In the genomic region with DNA sequence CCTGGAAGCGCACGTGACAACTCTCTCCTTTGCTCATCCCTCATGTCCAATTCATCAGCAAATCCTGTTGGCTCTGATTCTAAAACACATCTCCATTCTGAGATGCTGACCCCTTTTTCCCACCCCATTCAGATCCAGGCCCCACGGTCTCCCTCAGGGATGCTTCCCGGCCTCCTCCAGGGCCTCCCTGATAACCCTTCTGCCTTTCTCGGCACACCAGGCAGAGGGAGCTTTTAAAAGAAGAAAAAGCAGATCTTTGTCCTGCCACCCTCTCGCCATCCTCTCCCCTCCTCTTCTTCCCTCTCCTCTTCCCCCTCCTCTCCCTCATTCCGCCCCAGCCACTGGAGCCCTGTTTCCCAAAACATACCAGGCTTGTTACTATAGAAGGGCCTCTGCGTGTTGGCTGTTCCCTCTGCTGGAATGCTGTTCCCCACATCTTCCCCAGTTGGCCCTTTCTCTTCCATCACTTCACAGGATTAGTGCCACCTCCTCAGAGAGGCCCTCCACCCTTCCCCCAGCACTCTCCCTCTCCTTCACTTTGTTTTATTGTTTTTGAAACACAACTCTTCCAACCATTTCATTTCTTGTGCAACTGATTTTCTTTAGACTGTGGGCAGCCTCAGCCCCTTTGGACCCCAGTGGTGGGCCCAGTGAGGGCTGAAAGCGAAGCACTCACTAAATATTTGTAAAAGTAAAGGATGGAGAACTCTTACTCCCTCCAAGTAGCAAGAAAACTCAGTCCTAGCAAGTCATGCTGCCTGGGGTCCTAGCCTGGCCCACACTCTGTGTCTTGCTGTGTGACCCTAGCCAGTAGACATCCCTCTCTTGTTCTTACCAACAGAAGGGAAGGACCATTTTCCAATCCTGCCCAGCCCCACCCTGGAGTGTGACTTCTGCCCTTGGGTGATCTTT, we compare ENCODE assay signal across 1 cellular context.
TF ChIP-seq lines count a peak whose summit lies in the region.

No MANE protein-coding gene starts in this region.

TF ChIP-seq in GM23338, 12 proteins besides CTCF, POLR2A, EP300 and RAD21 (continued from another document):
- TF ChIP-seq ZNF331 (CRISPR knock-in tag; IDR thresholded peaks at IDR 0.05; ENCODE audit: low read depth) = no peak
- TF ChIP-seq JUNB (IDR thresholded peaks at IDR 0.05; ENCODE audit: unreplicated experiment) = no peak
- no peak for TF ChIP-seq CREB1 (CRISPR knock-in tag; IDR thresholded peaks at IDR 0.05; ENCODE audit: low read depth)
- no peak for TF ChIP-seq EZH2phosphoT487 (IDR thresholded peaks at IDR 0.05; ENCODE audit: unreplicated experiment)
- TF ChIP-seq NANOG (IDR thresholded peaks at IDR 0.05; ENCODE audit: borderline replicate concordance) = no peak
TF ChIP-seq in GM23338: peak in this region for 0.
